Comparison of ENCODE assay signal across 22 cellular contexts in genomic region chr1:3119748-3120524, GRCh38. TPM values are rescaled to one million over a fixed set of nuclear protein-coding genes. Genes with fewer than 3 reads are reported as not detected.
DNase-seq lines count a peak whose midpoint lies in the region; ATAC-seq and TF ChIP-seq lines count a peak whose summit lies in the region.
"Had no signal": no experiment of that assay in that cellular context is flagged by ENCODE, and none has a peak within 500 bp of the region (broad histone marks: within the 10 kb centered on the region; RNA-seq: fewer than 3 reads in every experiment).

No MANE protein-coding gene starts in this region.

- DNase-seq in HT1080 (ENCODE audit: low read depth) (peak; percentile 5), astrocyte of the hippocampus (ENCODE audit: low read depth, low spot score) (peak; percentile 89), hepatic stellate cell (ENCODE audit: low spot score) (peak; percentile 54), sciatic nerve (ENCODE audit: low spot score) (no peak), GM10248 (ENCODE audit: extremely low spot score) (no peak), NCI-H1048 (lab: John Stamatoyannopoulos, UW) (no peak), globus pallidus (ENCODE audit: low spot score) (no peak), NCI-H146 treated with DMSO at 0.1 percent for 48 hours (lab: John Stamatoyannopoulos, UW; ENCODE audit: unreplicated experiment) (no peak)
- DNase-seq: activated CD4-positive, alpha-beta T cell treated with anti-CD3 and anti-CD28 coated beads for 48 hours; C1 segment of cervical spinal cord; dermis blood vessel endothelial cell; IMR-90; islet precursor cell; naive thymus-derived CD8-positive, alpha-beta T cell; NCI-H146; NCI-H2171 treated with DMSO at 0.1 percent for 48 hours; NCI-H526 treated with DMSO at 0.1 percent for 48 hours; psoas muscle; stimulated activated CD4-positive, alpha-beta T cell treated with anti-CD3 and anti-CD28 coated beads, Interleukin-12 subunit alpha, Interleukin-12 subunit beta, amount 100 ng/mL, for 4 hours; SW 1271 had no signal

- intact Hi-C loops in sciatic nerve (cut with DNase I), result no loop called here

- peak; percentile 18 for ATAC-seq in sciatic nerve
- ATAC-seq: naive thymus-derived CD8-positive, alpha-beta T cell; psoas muscle had no signal

- no peak for TF ChIP-seq CTCF in GM10248 (IDR thresholded peaks at IDR 0.05; ENCODE audit: control extremely low read depth, extremely low read depth, low read depth, missing control alignments)

- CTCF ChIA-PET in GM10248 (lab: Yijun Ruan, JAX), result no interaction called here

- POLR2A ChIA-PET in GM10248 (lab: Yijun Ruan, JAX), result no interaction called here

RNA-seq across cellular contexts. Expression of gene PRDM16, which starts 50.9 kb away (rescaled TPM):
- total RNA-seq in HT1080 (2014; rRNA removed; shearing (Covaris generic)), result 0.20 TPM in 1 of 2 replicates, not detected in the other
- polyA plus RNA-seq in HT1080 (2015; cell fraction: cytosol; rRNA removed), result not detected in 2 replicates
- not detected in 2 replicates for polyA plus RNA-seq in HT1080 (2015; cell fraction: nucleus; rRNA removed)
- 31.3 TPM for total RNA-seq in sciatic nerve
- total RNA-seq: activated T-helper 2 cell treated with anti-CD3 and anti-CD28 coated beads, Interferon-gamma antibody, Interleukin-2, Interleukin-4, amounts not matched to agents 10 μg/mL and 5 μg/mL and 100 μg/mL, durations not matched to agents 14 hours and 24 hours and 36 hours; dermis blood vessel endothelial cell; IMR-90; M059J; naive thymus-derived CD8-positive, alpha-beta T cell had no signal
- polyA plus RNA-seq: naive thymus-derived CD8-positive, alpha-beta T cell had no signal

Comparison
In these comparisons a context has a peak if more than half of its experiments do, and no peak if none do; other contexts are left out.
1. DNase-seq: peak in HT1080 (single experiment), astrocyte of the hippocampus (single experiment) and hepatic stellate cell (single experiment); none in sciatic nerve (single experiment), GM10248 (single experiment), NCI-H1048 (single experiment), globus pallidus (single experiment) and NCI-H146 treated with DMSO at 0.1 percent for 48 hours (single experiment).
2. RNA of gene PRDM16, which starts 50.9 kb away (total RNA-seq): 31.3 TPM in sciatic nerve (single experiment); 0.20 TPM in HT1080; every median in the first group is over 10 times any median in the second.